Comparison of ENCODE assay signal across 1 cellular context in the genomic region with DNA sequence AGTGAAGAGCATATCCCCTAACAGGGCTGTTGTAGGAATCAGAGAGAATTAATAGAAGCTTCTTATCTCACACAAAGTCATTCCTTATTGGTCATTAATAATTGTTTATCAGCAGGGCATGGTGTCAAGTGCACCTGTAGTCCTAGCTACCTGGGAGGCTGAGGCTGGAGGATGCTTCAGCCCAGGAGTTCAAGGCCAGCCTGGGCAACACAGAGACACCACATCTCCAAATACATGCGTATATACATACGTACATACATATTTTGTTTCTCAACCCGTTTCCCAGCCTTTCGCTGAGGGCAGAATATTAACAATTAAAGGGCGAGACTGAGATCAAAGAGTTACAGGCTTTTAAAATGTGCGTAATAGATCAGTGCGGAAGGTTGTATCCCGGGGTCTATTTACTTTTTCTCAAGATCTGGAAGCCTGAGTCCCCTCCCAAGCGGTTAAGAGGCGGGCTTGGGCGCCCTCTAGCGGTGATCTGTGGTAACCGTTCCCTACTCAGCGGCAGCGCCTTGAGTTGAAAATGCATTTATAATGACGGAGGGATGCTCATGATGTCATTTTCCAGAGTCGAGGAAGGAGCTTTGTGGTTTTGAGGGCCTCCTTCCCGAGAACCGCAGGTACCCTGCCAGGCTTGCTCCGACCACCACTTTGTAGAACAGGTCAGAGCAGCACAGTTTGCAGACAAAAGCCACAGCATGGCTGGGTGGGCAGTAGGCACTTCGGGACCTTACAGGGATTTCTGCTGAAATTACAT.
TF ChIP-seq lines count a peak whose summit lies in the region.

No MANE protein-coding gene starts in this region.

TF ChIP-seq in HCT116, 20 proteins besides CTCF, POLR2A, EP300 and RAD21 (continued from another document):
- TF ChIP-seq, protein P1, sequence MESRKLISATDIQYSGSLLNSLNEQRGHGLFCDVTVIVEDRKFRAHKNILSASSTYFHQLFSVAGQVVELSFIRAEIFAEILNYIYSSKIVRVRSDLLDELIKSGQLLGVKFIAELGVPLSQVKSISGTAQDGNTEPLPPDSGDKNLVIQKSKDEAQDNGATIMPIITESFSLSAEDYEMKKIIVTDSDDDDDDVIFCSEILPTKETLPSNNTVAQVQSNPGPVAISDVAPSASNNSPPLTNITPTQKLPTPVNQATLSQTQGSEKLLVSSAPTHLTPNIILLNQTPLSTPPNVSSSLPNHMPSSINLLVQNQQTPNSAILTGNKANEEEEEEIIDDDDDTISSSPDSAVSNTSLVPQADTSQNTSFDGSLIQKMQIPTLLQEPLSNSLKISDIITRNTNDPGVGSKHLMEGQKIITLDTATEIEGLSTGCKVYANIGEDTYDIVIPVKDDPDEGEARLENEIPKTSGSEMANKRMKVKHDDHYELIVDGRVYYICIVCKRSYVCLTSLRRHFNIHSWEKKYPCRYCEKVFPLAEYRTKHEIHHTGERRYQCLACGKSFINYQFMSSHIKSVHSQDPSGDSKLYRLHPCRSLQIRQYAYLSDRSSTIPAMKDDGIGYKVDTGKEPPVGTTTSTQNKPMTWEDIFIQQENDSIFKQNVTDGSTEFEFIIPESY (IDR thresholded peaks at IDR 0.05; ENCODE audit: extremely low read depth, insufficient replicate concordance, low read length), result no peak
- TF ChIP-seq TCF7L2 (IDR thresholded peaks at IDR 0.05; ENCODE audit: borderline replicate concordance, extremely low read depth, insufficient read depth, insufficient read length), result no peak
- no peak for TF ChIP-seq SP1 (IDR thresholded peaks at IDR 0.05; ENCODE audit: low read depth)
- no peak for TF ChIP-seq EGR1 (IDR thresholded peaks at IDR 0.05; ENCODE audit: low read depth)
- TF ChIP-seq CBX3 (IDR thresholded peaks at IDR 0.05; ENCODE audit: low read depth), result no peak
- TF ChIP-seq ZFX (IDR thresholded peaks at IDR 0.05), result no peak
- no peak for TF ChIP-seq CEBPB (IDR thresholded peaks at IDR 0.05; ENCODE audit: low read depth)
- TF ChIP-seq, protein P2, sequence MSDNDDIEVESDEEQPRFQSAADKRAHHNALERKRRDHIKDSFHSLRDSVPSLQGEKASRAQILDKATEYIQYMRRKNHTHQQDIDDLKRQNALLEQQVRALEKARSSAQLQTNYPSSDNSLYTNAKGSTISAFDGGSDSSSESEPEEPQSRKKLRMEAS (IDR thresholded peaks at IDR 0.05), result no peak
- no peak for TF ChIP-seq POLR2AphosphoS5 (IDR thresholded peaks at IDR 0.05; ENCODE audit: low read depth, low read length)
- no peak for TF ChIP-seq YY1 (IDR thresholded peaks at IDR 0.05; ENCODE audit: extremely low read depth, insufficient replicate concordance, low read depth, low read length)
- TF ChIP-seq SRF (IDR thresholded peaks at IDR 0.05; ENCODE audit: low read depth), result no peak
- TF ChIP-seq, protein P3, sequence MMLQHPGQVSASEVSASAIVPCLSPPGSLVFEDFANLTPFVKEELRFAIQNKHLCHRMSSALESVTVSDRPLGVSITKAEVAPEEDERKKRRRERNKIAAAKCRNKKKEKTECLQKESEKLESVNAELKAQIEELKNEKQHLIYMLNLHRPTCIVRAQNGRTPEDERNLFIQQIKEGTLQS (IDR thresholded peaks at IDR 0.05), result no peak
- TF ChIP-seq EZH2 (IDR thresholded peaks at IDR 0.05), result no peak
